Comparison of ENCODE assay signal across 20 cellular contexts in genomic region chr17:44932526-44933097, GRCh38. TPM values are rescaled to one million over a fixed set of nuclear protein-coding genes. Genes with fewer than 3 reads are reported as not detected.
"Had no signal": no experiment of that assay in that cellular context is flagged by ENCODE, and none has a peak within 500 bp of the region (broad histone marks: within the 10 kb centered on the region; RNA-seq: fewer than 3 reads in every experiment).

No MANE protein-coding gene starts in this region.

- H3K27me3 ChIP-seq: dorsolateral prefrontal cortex, gastroesophageal sphincter, heart right ventricle, left lung, suprapubic skin had no signal

- H3K4me1 ChIP-seq: gastroesophageal sphincter, left lung, suprapubic skin had no signal

- H3K4me3 ChIP-seq: dorsolateral prefrontal cortex, gastroesophageal sphincter, heart right ventricle, left lung, suprapubic skin had no signal

- H3K9me3 ChIP-seq: gastroesophageal sphincter, heart right ventricle, left lung, suprapubic skin had no signal

- H3K36me3 ChIP-seq: gastroesophageal sphincter, suprapubic skin had no signal

- DNase-seq: activated CD4-positive, alpha-beta T cell treated with anti-CD3 and anti-CD28 coated beads, Interleukin-2, amount 50 U/mL, for 1 hour; activated CD4-positive, CD25-positive, alpha-beta regulatory T cell; activated CD8-positive, alpha-beta memory T cell treated with anti-CD3 and anti-CD28 coated beads for 24 hours; activated naive CD4-positive, alpha-beta T cell treated with anti-CD3 and anti-CD28 coated beads for 36 hours; heart right ventricle; left lung; mesendoderm; nephron progenitor cell; stimulated activated CD4-positive, alpha-beta T cell treated with anti-CD3 and anti-CD28 coated beads, Interleukin-15, amount 100 ng/mL, for 24 hours; stimulated activated CD4-positive, alpha-beta T cell treated with anti-CD3 and anti-CD28 coated beads, Interleukin-4, amount 100 ng/mL, for 1 hour; stimulated activated naive CD4-positive, alpha-beta T cell; SW 1271; trophoblast cell had no signal

- ATAC-seq: gastroesophageal sphincter, left lung had no signal

RNA-seq across cellular contexts. Expression of gene GFAP, which starts 17.3 kb away (rescaled TPM):
- total RNA-seq: activated naive CD4-positive, alpha-beta T cell treated with anti-CD3 and anti-CD28 coated beads for 36 hours; activated T-helper 1 cell treated with anti-CD3 and anti-CD28 coated beads, Interleukin-12 subunit alpha, Interleukin-12 subunit beta, Interleukin-2, Interleukin-4 antibody, amounts not matched to agents 30 ng/mL and 10 ng/mL and 1 ng/mL, durations not matched to agents 14 hours and 24 hours and 36 hours; astrocyte; osteocyte; T-helper 2 cell treated with Interferon-gamma antibody and Interleukin-4, amounts not matched to agents 100 ng/mL and 5 ng/mL, for 36 hours had no signal

RNA-seq across cellular contexts. Expression of gene C1QL1, which starts 35.5 kb away (rescaled TPM):
- total RNA-seq: astrocyte, suprapubic skin had no signal
